In genomic region chr2:44623622-44624351, GRCh38 we compare ENCODE assay signal across 1 cellular context.
TF ChIP-seq lines count a peak whose summit lies in the region.

No MANE protein-coding gene starts in this region.

TF ChIP-seq in WTC11, 78 proteins besides CTCF, POLR2A, EP300 and RAD21 (continued from another document):
- TF ChIP-seq ATF6 (CRISPR knock-in tag; IDR thresholded peaks at IDR 0.05) (no peak), ETV6 (CRISPR knock-in tag; IDR thresholded peaks at IDR 0.05) (no peak)
TF ChIP-seq in WTC11: peak in this region for 0.
